ENCODE assay signal across 23 cellular contexts in the genomic region with DNA sequence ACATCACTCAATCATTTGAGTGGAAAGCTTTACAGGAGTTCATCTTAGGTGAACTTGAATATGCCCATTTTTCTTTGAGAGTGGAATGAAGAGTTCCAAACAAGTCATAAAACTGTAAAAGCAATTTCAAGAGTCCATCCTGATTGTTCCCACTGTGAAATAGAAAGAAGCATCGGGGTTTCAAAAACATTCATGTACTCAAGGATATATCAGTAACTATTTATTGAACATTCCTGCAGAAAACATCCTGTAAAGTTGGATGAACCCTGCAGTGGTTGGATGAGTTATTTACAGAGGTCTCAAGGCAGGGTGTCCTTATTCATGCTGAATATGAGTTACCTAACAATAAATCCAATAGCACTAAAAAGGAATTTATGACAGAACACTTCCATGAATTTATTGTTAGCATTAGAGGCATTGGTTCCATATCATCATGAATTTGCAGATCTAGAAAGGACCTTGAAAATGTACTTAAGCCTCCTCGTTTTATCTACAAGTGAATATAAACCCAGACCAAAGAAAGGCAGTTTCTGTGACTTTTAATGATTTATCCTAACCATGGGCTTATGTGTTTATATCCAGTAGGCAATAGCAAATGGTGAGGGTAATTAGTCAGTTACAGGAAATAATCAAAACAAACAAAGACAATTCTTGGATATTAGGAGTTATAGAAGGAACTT.
DNase-seq lines count a peak whose midpoint lies in the region; ATAC-seq, FAIRE-seq and TF ChIP-seq lines count a peak whose summit lies in the region.
"Had no signal": no experiment of that assay in that cellular context is flagged by ENCODE, and none has a peak within 500 bp of the region (broad histone marks: within the 10 kb centered on the region; RNA-seq: fewer than 3 reads in every experiment).

No MANE protein-coding gene starts in this region.

- in situ Hi-C loops in K562 (cut with MboI) = no loop called here

- no peak overlapping the region for H3K4me3 ChIP-seq in K562
- H3K4me3 ChIP-seq: GM12878 had no signal

- 17% methylated on average over 2 of the region's 2 CpGs for WGBS in K562 (ENCODE audit: insufficient coverage, low coverage, missing lambda C conversion rate)

- no peak for TF ChIP-seq CTCF in K562 (IDR thresholded peaks at IDR 0.05 in 2 of 3, conservative IDR thresholded peaks at IDR 0.05 in 1 of 3; ENCODE audit: insufficient read depth in 2 of 3, low read depth in 1 of 3, low read length in 3 of 3)

- no peak for TF ChIP-seq RAD21 in K562 (CRISPR knock-in tag; conservative IDR thresholded peaks at IDR 0.05 in 1 of 2, IDR thresholded peaks at IDR 0.05 in 1 of 2)

- intact Hi-C loops in K562 (cut with micrococcal nuclease) = no loop called here

- H4K20me1 ChIP-seq in K562 (replicated peaks; ENCODE audit: control insufficient read depth, insufficient read depth, low read length) = no peaks in the 10 kb centered on the region

- no peaks in the 10 kb centered on the region for H3K9me1 ChIP-seq in K562 (ENCODE audit: control insufficient read depth, insufficient read depth, low read length)

- POLR2A ChIA-PET in K562 (lab: Yijun Ruan, JAX) = no interaction called here

- no peaks in the 10 kb centered on the region for H3K36me3 ChIP-seq in K562 (ENCODE audit: control insufficient read depth, insufficient read depth, low read length)
- H3K36me3 ChIP-seq: BE2C had no signal

- peaks cover 0 to 9% of the 10 kb centered on the region in 2 experiments; a peak in 3 of 5 replicates for H3K4me1 ChIP-seq in K562 (replicated peaks in 1 of 2; ENCODE audit: control insufficient read depth in 2 of 2, insufficient read depth in 2 of 2, low read length in 2 of 2)

- H3K79me2 ChIP-seq in K562 (ENCODE audit: control insufficient read depth, insufficient read depth, low read length) = no peaks in the 10 kb centered on the region

- H3K4me2 ChIP-seq in K562 (ENCODE audit: insufficient read depth, low read length) = no peak overlapping the region

- peak overlapping the region; percentile 59; the same call in 1 of the 2 replicates for H2AFZ ChIP-seq in K562 (ENCODE audit: low read depth, low read length)

- no TSS peak for BruUV-seq in K562 (replicated peaks; lab: Mats Ljungman, UMichigan)

- no peak for TF ChIP-seq POLR2A in K562 (conservative IDR thresholded peaks at IDR 0.05)

- TF ChIP-seq EP300 in K562 (IDR thresholded peaks at IDR 0.05; ENCODE audit: low read length) = no peak

- H3K27me3 ChIP-seq in K562 (ENCODE audit: control insufficient read depth in 2 of 2, insufficient read depth in 2 of 2, low read length in 2 of 2) = no peaks in the 10 kb centered on the region
- H3K27me3 ChIP-seq: BE2C had no signal

- CTCF ChIA-PET in K562 (lab: Yijun Ruan, JAX; ENCODE audit: low intra/inter-chr PET ratio) = no interaction called here

- ATAC-seq in K562 = no peak
- ATAC-seq: GM12878, HCT116, HepG2 had no signal

- no peak overlapping the region for H3K9ac ChIP-seq in K562 (ENCODE audit: insufficient read depth in 1 of 2, low read depth in 2 of 2, low read length in 2 of 2)

- FAIRE-seq in K562 (lab: Jason Lieb, UNC) = peak; percentile 54
- FAIRE-seq: A204.1, GM12878, HepG2 had no signal

- no peaks in the 10 kb centered on the region for H3K9me3 ChIP-seq in K562 (replicated peaks; ENCODE audit: control insufficient read depth, insufficient read depth, low read depth, low read length)
- H3K9me3 ChIP-seq: BE2C had no signal

- DNase-seq in EH (ENCODE audit: low read depth) = peak; percentile 48
- no peak for DNase-seq in K562 (ENCODE audit: extremely low read depth in 1 of 4, low spot score in 3 of 4)
- DNase-seq in kidney tubule cell (ENCODE audit: low spot score) = peak; percentile 16
- no peak for DNase-seq in NCI-H1105 treated with DMSO at 0.1 percent for 48 hours (lab: John Stamatoyannopoulos, UW)
- no peak for DNase-seq in NCI-H2196 (lab: John Stamatoyannopoulos, UW; ENCODE audit: unreplicated experiment)
- DNase-seq in GM03348 (ENCODE audit: low spot score) = no peak
- DNase-seq in NCI-H2171 treated with DMSO at 0.1 percent for 48 hours (lab: John Stamatoyannopoulos, UW) = no peak
- DNase-seq: ACHN; BE2C; C1 segment of cervical spinal cord; CD4-positive, CD25-positive, alpha-beta regulatory T cell; CD8-positive, alpha-beta memory T cell; COR-L47; DMS153; DMS79; GF-D8; GOT3; H7; HFFc6 had no signal

- no peak overlapping the region for H3K27ac ChIP-seq in K562 (ENCODE audit: extremely low read depth, low read depth, low read length)

TF ChIP-seq in K562, 482 proteins besides CTCF, POLR2A, EP300 and RAD21:
- TF ChIP-seq, protein P1, sequence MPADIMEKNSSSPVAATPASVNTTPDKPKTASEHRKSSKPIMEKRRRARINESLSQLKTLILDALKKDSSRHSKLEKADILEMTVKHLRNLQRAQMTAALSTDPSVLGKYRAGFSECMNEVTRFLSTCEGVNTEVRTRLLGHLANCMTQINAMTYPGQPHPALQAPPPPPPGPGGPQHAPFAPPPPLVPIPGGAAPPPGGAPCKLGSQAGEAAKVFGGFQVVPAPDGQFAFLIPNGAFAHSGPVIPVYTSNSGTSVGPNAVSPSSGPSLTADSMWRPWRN (IDR thresholded peaks at IDR 0.05; ENCODE audit: low read depth) = no peak
- TF ChIP-seq CBX5 (IDR thresholded peaks at IDR 0.05; ENCODE audit: borderline replicate concordance, low read depth) (no peak), ZNF830 (CRISPR knock-in tag; IDR thresholded peaks at IDR 0.05) (no peak), TRIM28 (IDR thresholded peaks at IDR 0.05) (no peak), MBD2 (IDR thresholded peaks at IDR 0.05; ENCODE audit: borderline replicate concordance, low read depth) (no peak), CBFA2T2 (conservative IDR thresholded peaks at IDR 0.05) (no peak), ZNF197 (CRISPR knock-in tag; IDR thresholded peaks at IDR 0.05; ENCODE audit: low read depth) (no peak), C11orf30 (IDR thresholded peaks at IDR 0.05; ENCODE audit: low read depth) (no peak)
- TF ChIP-seq, protein P2, sequence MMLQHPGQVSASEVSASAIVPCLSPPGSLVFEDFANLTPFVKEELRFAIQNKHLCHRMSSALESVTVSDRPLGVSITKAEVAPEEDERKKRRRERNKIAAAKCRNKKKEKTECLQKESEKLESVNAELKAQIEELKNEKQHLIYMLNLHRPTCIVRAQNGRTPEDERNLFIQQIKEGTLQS (IDR thresholded peaks at IDR 0.05) = no peak
- TF ChIP-seq, protein P2 (CRISPR knock-in tag; conservative IDR thresholded peaks at IDR 0.05) = no peak
- TF ChIP-seq, protein P3, sequence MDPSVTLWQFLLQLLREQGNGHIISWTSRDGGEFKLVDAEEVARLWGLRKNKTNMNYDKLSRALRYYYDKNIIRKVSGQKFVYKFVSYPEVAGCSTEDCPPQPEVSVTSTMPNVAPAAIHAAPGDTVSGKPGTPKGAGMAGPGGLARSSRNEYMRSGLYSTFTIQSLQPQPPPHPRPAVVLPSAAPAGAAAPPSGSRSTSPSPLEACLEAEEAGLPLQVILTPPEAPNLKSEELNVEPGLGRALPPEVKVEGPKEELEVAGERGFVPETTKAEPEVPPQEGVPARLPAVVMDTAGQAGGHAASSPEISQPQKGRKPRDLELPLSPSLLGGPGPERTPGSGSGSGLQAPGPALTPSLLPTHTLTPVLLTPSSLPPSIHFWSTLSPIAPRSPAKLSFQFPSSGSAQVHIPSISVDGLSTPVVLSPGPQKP (CRISPR knock-in tag; IDR thresholded peaks at IDR 0.05) = no peak
- TF ChIP-seq, protein P4, sequence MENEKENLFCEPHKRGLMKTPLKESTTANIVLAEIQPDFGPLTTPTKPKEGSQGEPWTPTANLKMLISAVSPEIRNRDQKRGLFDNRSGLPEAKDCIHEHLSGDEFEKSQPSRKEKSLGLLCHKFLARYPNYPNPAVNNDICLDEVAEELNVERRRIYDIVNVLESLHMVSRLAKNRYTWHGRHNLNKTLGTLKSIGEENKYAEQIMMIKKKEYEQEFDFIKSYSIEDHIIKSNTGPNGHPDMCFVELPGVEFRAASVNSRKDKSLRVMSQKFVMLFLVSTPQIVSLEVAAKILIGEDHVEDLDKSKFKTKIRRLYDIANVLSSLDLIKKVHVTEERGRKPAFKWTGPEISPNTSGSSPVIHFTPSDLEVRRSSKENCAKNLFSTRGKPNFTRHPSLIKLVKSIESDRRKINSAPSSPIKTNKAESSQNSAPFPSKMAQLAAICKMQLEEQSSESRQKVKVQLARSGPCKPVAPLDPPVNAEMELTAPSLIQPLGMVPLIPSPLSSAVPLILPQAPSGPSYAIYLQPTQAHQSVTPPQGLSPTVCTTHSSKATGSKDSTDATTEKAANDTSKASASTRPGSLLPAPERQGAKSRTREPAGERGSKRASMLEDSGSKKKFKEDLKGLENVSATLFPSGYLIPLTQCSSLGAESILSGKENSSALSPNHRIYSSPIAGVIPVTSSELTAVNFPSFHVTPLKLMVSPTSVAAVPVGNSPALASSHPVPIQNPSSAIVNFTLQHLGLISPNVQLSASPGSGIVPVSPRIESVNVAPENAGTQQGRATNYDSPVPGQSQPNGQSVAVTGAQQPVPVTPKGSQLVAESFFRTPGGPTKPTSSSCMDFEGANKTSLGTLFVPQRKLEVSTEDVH (IDR thresholded peaks at IDR 0.05; ENCODE audit: low read depth, partially characterized antibody) = no peak
TF ChIP-seq in K562: peak in this region for 0.

Comparison
In these comparisons a context has a peak if more than half of its experiments do, and no peak if none do; other contexts are left out.
1. DNase-seq: peak in EH (single experiment) and kidney tubule cell (single experiment); none in K562 (0 of 4), NCI-H1105 treated with DMSO at 0.1 percent for 48 hours (single experiment), NCI-H2196 (single experiment), GM03348 (single experiment) and NCI-H2171 treated with DMSO at 0.1 percent for 48 hours (single experiment).